In the genomic region with DNA sequence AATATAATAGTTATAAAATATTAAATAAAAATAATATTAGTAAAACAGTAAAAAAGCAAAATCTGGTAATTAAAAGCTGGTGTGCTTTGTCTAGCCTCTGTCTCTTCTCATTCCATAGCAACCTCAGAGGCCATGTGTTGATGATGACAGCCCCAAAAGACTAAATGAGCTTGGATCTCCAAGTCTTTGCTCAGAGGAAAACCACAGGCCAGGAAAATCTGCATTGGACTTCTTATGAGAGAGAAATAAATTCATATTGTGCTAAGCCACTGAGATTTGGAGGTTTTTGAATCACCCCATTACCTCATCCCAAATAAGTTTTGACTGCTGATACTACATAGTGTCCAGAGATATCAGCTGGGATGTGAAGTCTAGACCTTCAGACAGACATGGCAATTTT, we compare ENCODE assay signal across 27 cellular contexts.
"Had no signal": no experiment of that assay in that cellular context is flagged by ENCODE, and none has a peak within 500 bp of the region (broad histone marks: within the 10 kb centered on the region; RNA-seq: fewer than 3 reads in every experiment).

No MANE protein-coding gene starts in this region.

- H3K4me3 ChIP-seq: stomach, suprapubic skin, testis, thoracic aorta, thyroid gland, tibial artery, tibial nerve, transverse colon, upper lobe of left lung, upper lobe of right lung, uterus, vagina had no signal

- H3K4me1 ChIP-seq: stomach, suprapubic skin, testis, thyroid gland, tibial artery, tibial nerve, transverse colon, upper lobe of left lung, upper lobe of right lung, uterus, vagina had no signal

- ATAC-seq: stimulated activated effector memory CD8-positive, alpha-beta T cell treated with anti-CD3 and anti-CD28 coated beads, Interleukin-12 subunit alpha, Interleukin-12 subunit beta, amount 100 ng/mL, for 72 hours; stimulated activated memory B cell treated with anti-CD40 and anti-IgM and Interleukin-4, amounts not matched to agents 10 μg/mL and 1 μg/mL and 100 μg/mL, for 72 hours; stimulated activated naive B cell treated with anti-CD40 and anti-IgM and Interleukin-4, amounts not matched to agents 10 μg/mL and 1 μg/mL and 100 μg/mL, for 72 hours; stimulated activated naive CD8-positive, alpha-beta T cell treated with anti-CD3 and anti-CD28 coated beads, Interleukin-15, amount 100 ng/mL, for 72 hours; stimulated activated naive CD8-positive, alpha-beta T cell treated with anti-CD3 and anti-CD28 coated beads, Interleukin-15, Interleukin-2, amounts not matched to agents 100 U/mL and 50 U/mL, for 24 hours; upper lobe of right lung had no signal

- H3K36me3 ChIP-seq: stomach, suprapubic skin, thoracic aorta, thyroid gland, tibial artery, tibial nerve, transverse colon, upper lobe of left lung, upper lobe of right lung, uterus, vagina had no signal

- H3K27me3 ChIP-seq: stomach, suprapubic skin, testis, thyroid gland, tibial artery, tibial nerve, transverse colon, upper lobe of left lung, upper lobe of right lung, uterus, vagina had no signal

- H3K27ac ChIP-seq: stomach, suprapubic skin, testis, thoracic aorta, thyroid gland, tibial artery, tibial nerve, transverse colon, upper lobe of left lung, upper lobe of right lung, uterus, vagina had no signal

- DNase-seq: stimulated activated CD4-positive, alpha-beta T cell treated with anti-CD3 and anti-CD28 coated beads, Interleukin-2, amount 100 ng/mL, for 48 hours; stimulated activated CD4-positive, alpha-beta T cell treated with anti-CD3 and anti-CD28 coated beads, Interleukin-4, amount 100 ng/mL, for 1 hour; stimulated activated CD4-positive, alpha-beta T cell treated with anti-CD3 and anti-CD28 coated beads, Interleukin-4, amount 100 ng/mL, for 24 hours; stimulated activated CD4-positive, alpha-beta T cell treated with anti-CD3 and anti-CD28 coated beads, Interleukin-4, amount 100 ng/mL, for 4 hours; stimulated activated CD8-positive, alpha-beta memory T cell treated with anti-CD3 and anti-CD28 coated beads, Interleukin-4, amount 100 ng/mL, for 48 hours; stimulated activated naive B cell treated with anti-CD40 and anti-IgM and Interleukin-4, amounts not matched to agents 10 μg/mL and 1 μg/mL and 100 μg/mL, for 72 hours; stimulated activated naive CD4-positive, alpha-beta T cell; stimulated activated naive CD4-positive, alpha-beta T cell treated with Interleukin-2 at 50 U/mL for 16 hours; stimulated activated naive CD8-positive, alpha-beta T cell treated with anti-CD3 and anti-CD28 coated beads, Interleukin-15, amount 100 ng/mL, for 72 hours; stimulated activated naive CD8-positive, alpha-beta T cell treated with anti-CD3 and anti-CD28 coated beads, Interleukin-15, Interleukin-2, amounts not matched to agents 100 U/mL and 50 U/mL, for 24 hours; stomach; substantia nigra; testis; thyroid gland; tibial artery; transverse colon; trophoblast cell; upper lobe of left lung; upper lobe of right lung; uterus had no signal

- H3K9me3 ChIP-seq: suprapubic skin, testis, thoracic aorta, thyroid gland, tibial artery, transverse colon, upper lobe of left lung, upper lobe of right lung, uterus, vagina had no signal

- FAIRE-seq: urothelium cell line had no signal
